Comparison of ENCODE assay signal across 19 cellular contexts in genomic region chrX:49202022-49202421, GRCh38. TPM values are rescaled to one million over a fixed set of nuclear protein-coding genes. Genes with fewer than 3 reads are reported as not detected.
DNase-seq lines count a peak whose midpoint lies in the region; ATAC-seq and TF ChIP-seq lines count a peak whose summit lies in the region.
"Had no signal": no experiment of that assay in that cellular context is flagged by ENCODE, and none has a peak within 500 bp of the region (broad histone marks: within the 10 kb centered on the region; RNA-seq: fewer than 3 reads in every experiment).

No MANE protein-coding gene starts in this region.

- H3K36me3 Mint-ChIP-seq in Caco-2 (ENCODE audit: insufficient read depth, unreplicated experiment), result peaks cover 14% of the 10 kb centered on the region
- H3K36me3 Mint-ChIP-seq: CD14-positive monocyte, IgD-negative memory B cell had no signal

- H3K9me3 Mint-ChIP-seq in Caco-2 (ENCODE audit: unreplicated experiment), result no peaks in the 10 kb centered on the region
- H3K9me3 Mint-ChIP-seq: IgD-negative memory B cell had no signal

- H3K27me3 ChIP-seq in Caco-2 (replicated peaks; ENCODE audit: control insufficient read depth, insufficient read depth, low read length) (no peaks in the 10 kb centered on the region), left lung (no peaks in the 10 kb centered on the region)

- intact Hi-C loops in Caco-2 (cut with micrococcal nuclease; ENCODE audit: unreplicated experiment), result no loop called here
- intact Hi-C loops in left lung (cut with DNase I), result no loop called here

- peaks cover 12% of the 10 kb centered on the region for H3K4me1 Mint-ChIP-seq in Caco-2 (ENCODE audit: low read depth, unreplicated experiment)

- H3K4me3 ChIP-seq in Caco-2 (ENCODE audit: low read depth, low read length) (no peak overlapping the region), LNCaP clone FGC (ENCODE audit: low read depth, low read length) (no peak overlapping the region), left lung (no peak overlapping the region)
- H3K4me3 ChIP-seq: GM23248 had no signal

- no peaks in the 10 kb centered on the region for H3K27me3 Mint-ChIP-seq in Caco-2 (ENCODE audit: insufficient read depth, unreplicated experiment)
- H3K27me3 Mint-ChIP-seq: B cell, IgD-negative memory B cell had no signal

- CTCF ChIA-PET in Caco-2 (lab: Charles Lee), result interaction anchor here (1.0 kb wide), 1 partner anchor 9 kb away, joined by 3 read pairs; no protein-coding TSS in a partner anchor

- peak overlapping the region; percentile 73 for H3K27ac Mint-ChIP-seq in Caco-2 (ENCODE audit: unreplicated experiment)
- H3K27ac Mint-ChIP-seq: B cell, CD14-positive monocyte, H9, IgD-negative memory B cell had no signal

- H3K9me3 ChIP-seq in Caco-2, result no peaks in the 10 kb centered on the region
- H3K9me3 ChIP-seq in left lung, result no peaks in the 10 kb centered on the region

- POLR2A ChIA-PET in Caco-2 (lab: Charles Lee), result interaction anchor here (0.9 to 1.4 kb wide), 3 partner anchors 10 to 66 kb away, joined by 3 to 9 read pairs (median 3); no protein-coding TSS in a partner anchor

- BruUV-seq in Caco-2 (replicated peaks; lab: Mats Ljungman, UMichigan), result no TSS peak

- peak; percentile 50 to 51 for DNase-seq in Caco-2
- DNase-seq in LNCaP clone FGC (ENCODE audit: low read depth), result peak; percentile 44
- DNase-seq in NCI-H69 (lab: John Stamatoyannopoulos, UW), result peak; percentile 57
- no peak for DNase-seq in left lung
- no peak for DNase-seq in putamen (ENCODE audit: low spot score)
- DNase-seq in HCEC 1CT, result no peak
- no peak for DNase-seq in NCI-H446 (lab: John Stamatoyannopoulos, UW)
- DNase-seq: DMS79 treated with DMSO at 0.1 percent for 48 hours, GM23248, H9, MV-4-11, NCI-H187, NCI-H510A had no signal

- H3K27ac ChIP-seq in left lung, result no peak overlapping the region
- H3K27ac ChIP-seq: GM23248 had no signal

- no peak overlapping the region for H3K4me3 Mint-ChIP-seq in Caco-2 (ENCODE audit: unreplicated experiment)
- H3K4me3 Mint-ChIP-seq: B cell, CD14-positive monocyte, H9, IgD-negative memory B cell had no signal

- TF ChIP-seq CTCF in Caco-2 (IDR thresholded peaks at IDR 0.05; ENCODE audit: insufficient read depth in 1 of 2, low read depth in 1 of 2, low read length in 1 of 2, severe bottlenecking in 1 of 2, unreplicated experiment in 1 of 2) (no peak), LNCaP clone FGC (IDR thresholded peaks at IDR 0.05; ENCODE audit: control insufficient read depth, extremely low read depth, insufficient read depth) (no peak), left lung (IDR thresholded peaks at IDR 0.05) (no peak)

- H3K36me3 ChIP-seq in Caco-2 (ENCODE audit: control insufficient read depth, insufficient read depth, low read length), result no peaks in the 10 kb centered on the region
- H3K36me3 ChIP-seq in left lung, result no peaks in the 10 kb centered on the region

- H3K4me1 ChIP-seq in Caco-2 (peaks cover 13% of the 10 kb centered on the region; the same call in 1 of the 2 replicates), left lung (no peaks in the 10 kb centered on the region)

- ATAC-seq in left lung (peak; percentile 26), HG03095 (IDR thresholded peaks at IDR 0.05; ENCODE audit: unreplicated experiment) (no peak)
- ATAC-seq: Right ventricle myocardium inferior had no signal

RNA-seq across cellular contexts. Expression of gene SYP, which starts 2.0 kb away (rescaled TPM):
- 18.3 and 23.3 TPM in 2 replicates for total RNA-seq in Caco-2 (2022)
- 1 to 10 TPM; 2.1 to 3.0 TPM for total RNA-seq in left lung

RNA-seq across cellular contexts. Expression of gene PRICKLE3, which starts 15.8 kb away (rescaled TPM):
- total RNA-seq in Caco-2 (2022), result 8.4 and 10.9 TPM in 2 replicates
- total RNA-seq in left lung, result 10 to 100 TPM; 14.0 to 17.6 TPM

RNA-seq across cellular contexts. Expression of gene PLP2, which starts 30.3 kb away (rescaled TPM):
- 54.2 and 73.9 TPM in 2 replicates for total RNA-seq in Caco-2 (2022)
- total RNA-seq in left lung, result 100 to 1,000 TPM in 1 of 2 donors, 10 to 100 TPM in 1; 79.8 to 241 TPM

RNA-seq across cellular contexts. Expression of gene CACNA1F, which starts 31.1 kb away (rescaled TPM):
- total RNA-seq in Caco-2 (2022) (0.05 and 0.09 TPM in 2 replicates), left lung (under 1 TPM; 0.21 to 0.73 TPM)
- total RNA-seq: GM23248, M059J, Right ventricle myocardium inferior had no signal

RNA-seq across cellular contexts. Expression of gene CCDC22, which starts 33.2 kb away (rescaled TPM):
- total RNA-seq in Caco-2 (2022) (16.7 and 17.4 TPM in 2 replicates), left lung (10 to 100 TPM; 14.4 to 16.8 TPM)

Comparison
In these comparisons a context has a peak if more than half of its experiments do, and no peak if none do; other contexts are left out.
1. DNase-seq: peak in Caco-2 (2 of 2), LNCaP clone FGC (single experiment) and NCI-H69 (single experiment); none in left lung (0 of 2), putamen (single experiment), HCEC 1CT (single experiment) and NCI-H446 (0 of 2).